In genomic region chr16:11301645-11302513, GRCh38 we compare ENCODE assay signal across 1 cellular context.
TF ChIP-seq lines count a peak whose summit lies in the region.

No MANE protein-coding gene starts in this region.

TF ChIP-seq in HepG2, 621 proteins besides CTCF, POLR2A, EP300 and RAD21:
- TF ChIP-seq HOXA5 (CRISPR knock-in tag; IDR thresholded peaks at IDR 0.05) (no peak), ZNF329 (CRISPR knock-in tag; IDR thresholded peaks at IDR 0.05; ENCODE audit: low read depth) (0 out of 2 replicates have a peak, but pooled peaks have one; percentile 38), MIXL1 (CRISPR knock-in tag; IDR thresholded peaks at IDR 0.05) (no peak), ZBTB20 (CRISPR knock-in tag; IDR thresholded peaks at IDR 0.05; ENCODE audit: borderline replicate concordance, low read depth) (peak; percentile 32; the same call in 1 of the 2 replicates), ZNF3 (CRISPR knock-in tag; IDR thresholded peaks at IDR 0.05) (peak; percentile 72; the same call in 1 of the 2 replicates), NCOR1 (IDR thresholded peaks at IDR 0.05; ENCODE audit: borderline replicate concordance, low read length) (0 out of 2 replicates have a peak, but pooled peaks have one; percentile 55), ZNF121 (CRISPR knock-in tag; IDR thresholded peaks at IDR 0.05) (no peak), ZNF18 (CRISPR knock-in tag; IDR thresholded peaks at IDR 0.05; ENCODE audit: insufficient replicate concordance) (peak; percentile 26), ZNF839 (CRISPR knock-in tag; IDR thresholded peaks at IDR 0.05; ENCODE audit: borderline replicate concordance) (no peak), RARA (CRISPR knock-in tag; IDR thresholded peaks at IDR 0.05) (peak; percentile 54), HBP1 (CRISPR knock-in tag; IDR thresholded peaks at IDR 0.05; ENCODE audit: low read depth) (peak; percentile 32; the same call in 1 of the 2 replicates), HCFC1 (IDR thresholded peaks at IDR 0.05; ENCODE audit: low read depth, low read length) (no peak), POLR2AphosphoS2 (IDR thresholded peaks at IDR 0.05; ENCODE audit: low read depth, low read length) (no peak)
TF ChIP-seq in HepG2: peak in this region for 7.
